In the genomic region with DNA sequence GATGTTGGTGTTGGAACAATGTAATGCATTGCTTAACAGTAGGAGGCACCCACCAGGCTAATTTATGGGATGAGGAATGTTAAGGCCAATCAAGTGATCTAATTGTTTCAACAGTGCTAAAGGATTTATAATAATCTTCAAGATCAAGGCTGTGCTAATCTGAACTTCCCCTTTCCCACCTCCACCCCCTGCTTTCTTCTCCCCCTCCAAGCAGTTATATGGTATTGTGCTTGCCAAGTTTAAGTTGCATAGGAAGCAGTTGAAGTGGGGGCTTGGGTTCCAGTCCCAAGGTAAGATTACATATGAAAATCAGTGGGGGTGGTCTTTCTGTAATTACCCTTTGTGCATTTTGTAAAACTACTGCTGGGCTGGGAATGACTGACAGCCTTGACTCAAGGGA, we compare ENCODE assay signal across 1 cellular context.
A peak's percentile ranks its signal among the peaks of the same experiment; 100 is the strongest.
TF ChIP-seq lines count a peak whose summit lies in the region.

No MANE protein-coding gene starts in this region.

TF ChIP-seq in HEK293, 187 proteins besides CTCF, POLR2A, EP300 and RAD21 (continued from another document):
- TF ChIP-seq ZIC2 (tag by site-specific recombination; IDR thresholded peaks at IDR 0.05) (0 out of 2 replicates have a peak, but pooled peaks have one; percentile 27), FEZF1 (tag by site-specific recombination; IDR thresholded peaks at IDR 0.05) (no peak), ZNF654 (tag by site-specific recombination; IDR thresholded peaks at IDR 0.05; ENCODE audit: low read depth) (no peak), OVOL3 (tag by site-specific recombination; IDR thresholded peaks at IDR 0.05) (no peak), ZNF23 (tag by site-specific recombination; IDR thresholded peaks at IDR 0.05; ENCODE audit: borderline replicate concordance) (no peak), EGR2 (tag by site-specific recombination; IDR thresholded peaks at IDR 0.05; ENCODE audit: low read depth) (peak; percentile 77), ZNF843 (tag by site-specific recombination; IDR thresholded peaks at IDR 0.05) (no peak), ZNF677 (tag by site-specific recombination; IDR thresholded peaks at IDR 0.05) (no peak), ZFHX2 (tag by site-specific recombination; conservative IDR thresholded peaks at IDR 0.05) (peak; percentile 35; the same call in 1 of the 2 replicates)
